8 cellular contexts compared by ENCODE assay signal in the genomic region with DNA sequence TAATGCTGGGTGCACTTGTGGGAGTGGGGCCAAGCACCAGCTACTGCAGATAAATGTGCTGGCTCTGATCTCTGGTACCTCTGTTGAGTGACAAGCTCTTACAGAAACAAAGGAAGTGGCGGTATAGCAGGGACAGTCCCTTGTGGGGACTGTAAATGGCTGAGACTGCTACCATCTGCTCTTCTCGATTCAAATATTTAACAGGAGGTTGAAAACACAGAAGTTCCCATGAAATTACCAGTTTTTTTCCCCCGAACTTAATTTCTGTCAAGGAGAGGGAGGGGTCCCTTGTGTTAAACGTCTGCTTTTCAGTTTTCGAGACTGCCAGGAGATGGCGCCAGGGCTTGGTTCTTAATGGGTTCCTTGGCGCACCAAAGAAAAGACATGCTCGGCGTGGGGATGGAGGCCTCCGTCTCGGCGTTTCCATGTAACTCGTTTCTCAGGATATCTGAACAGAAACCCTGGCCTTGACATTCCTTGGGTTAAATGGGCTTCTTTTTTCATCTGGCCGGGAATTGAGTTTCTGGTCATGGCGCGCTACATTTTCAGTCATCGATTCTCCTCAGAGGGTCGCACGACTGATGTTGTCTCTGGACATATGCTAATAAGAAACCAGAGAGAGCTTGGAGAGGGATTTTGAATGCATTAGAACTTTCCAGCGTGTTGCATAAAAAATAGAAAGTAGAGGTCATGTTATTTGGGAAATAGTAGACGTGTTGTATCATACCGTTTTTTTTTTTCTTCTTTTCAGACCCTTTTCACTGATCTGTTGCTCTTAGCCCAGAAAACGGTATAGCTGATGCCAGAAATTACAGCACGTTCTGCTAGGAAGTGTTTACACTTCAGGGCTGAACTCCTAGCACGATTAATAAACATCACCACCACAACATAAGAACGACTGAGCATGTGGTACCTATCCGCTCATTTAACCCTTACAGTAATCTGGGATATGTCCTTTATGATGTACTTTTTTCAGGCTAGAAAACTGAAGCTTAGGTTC.
A peak's percentile ranks its signal among the peaks of the same experiment; 100 is the strongest.
DNase-seq lines count a peak whose midpoint lies in the region; ATAC-seq, FAIRE-seq and TF ChIP-seq lines count a peak whose summit lies in the region.

No MANE protein-coding gene starts in this region.

- no peak overlapping the region for H3K27ac ChIP-seq in GM23338 (ENCODE audit: low read depth)
- no peak overlapping the region for H3K27ac ChIP-seq in pancreas
- H3K27ac ChIP-seq in aorta (ENCODE audit: low read depth in 1 of 2, low read length in 2 of 2) = peak overlapping the region; percentile 91 to 97

- no peak overlapping the region for H3K4me2 ChIP-seq in GM23338

- H3F3A ChIP-seq in GM23338 (replicated peaks; ENCODE audit: low read depth) = no peaks in the 10 kb centered on the region

- peaks cover 15% of the 10 kb centered on the region for H3K4me1 ChIP-seq in GM23338 (ENCODE audit: insufficient read depth)
- H3K4me1 ChIP-seq in pancreas = peaks cover 0 to 4% (median 0%) of the 10 kb centered on the region in 3 donors
- H3K4me1 ChIP-seq in aorta (ENCODE audit: control insufficient read depth in 1 of 2, insufficient read depth in 2 of 2, low read length in 2 of 2) = peaks cover 3 to 9% of the 10 kb centered on the region in 2 donors

- no peak overlapping the region for H3K27ac Mint-ChIP-seq in GM23338
- peak overlapping the region; percentile 7 to 32 for H3K27ac Mint-ChIP-seq in activated naive CD4-positive, alpha-beta T cell treated with anti-CD3 and anti-CD28 coated beads, Interleukin-2, amount 50 U/mL, for 72 hours

- H3K4me3 ChIP-seq in GM23338 = no peak overlapping the region
- peak overlapping the region in 1 of 4 donors; percentile 11 for H3K4me3 ChIP-seq in pancreas
- peak overlapping the region in 1 of 2 donors; percentile 80 for H3K4me3 ChIP-seq in aorta (ENCODE audit: low read length in 2 of 2)

- H3K9me2 ChIP-seq in GM23338 (ENCODE audit: insufficient read depth) = peaks cover 3% of the 10 kb centered on the region; the same call in 1 of the 2 replicates

- no peaks in the 10 kb centered on the region for H3K9me3 Mint-ChIP-seq in GM23338
- no peaks in the 10 kb centered on the region for H3K9me3 Mint-ChIP-seq in activated naive CD4-positive, alpha-beta T cell treated with anti-CD3 and anti-CD28 coated beads, Interleukin-2, amount 50 U/mL, for 72 hours

- intact Hi-C loops in Right ventricle myocardium inferior (cut with DNase I) (loop anchor here (1.0 to 5.0 kb wide), 3 partner anchors 234 to 525 kb away; partner anchors contain the start of gene MAP1B), pancreas (cut with DNase I) (loop anchor here in 2 of 3 donors (5.0 to 10.0 kb wide), 2 partner anchors 234 to 522 kb away; no protein-coding TSS in a partner anchor), aorta (cut with DNase I) (loop anchor here (2.0 to 10.0 kb wide), 9 partner anchors 92 to 526 kb away; partner anchors contain the start of gene MAP1B (in 2 of the 2))

- H3K36me3 ChIP-seq in GM23338 (ENCODE audit: insufficient read depth) (no peaks in the 10 kb centered on the region), pancreas (no peaks in the 10 kb centered on the region), aorta (ENCODE audit: control insufficient read depth in 1 of 2, insufficient read depth in 2 of 2, low read length in 1 of 2) (no peaks in the 10 kb centered on the region)

- peak overlapping the region; percentile 69; the same call in 1 of the 2 replicates for H2AFZ ChIP-seq in GM23338

- H3K9me3 ChIP-seq in pancreas = no peaks in the 10 kb centered on the region
- H3K9me3 ChIP-seq in aorta (ENCODE audit: control insufficient read depth, low read length) = no peaks in the 10 kb centered on the region

- no peaks in the 10 kb centered on the region for H3K27me3 ChIP-seq in GM23338 (ENCODE audit: insufficient read depth)
- H3K27me3 ChIP-seq in pancreas = no peaks in the 10 kb centered on the region
- H3K27me3 ChIP-seq in aorta (ENCODE audit: control insufficient read depth in 1 of 2, insufficient read depth in 2 of 2, low read length in 1 of 2) = no peaks in the 10 kb centered on the region

- no peaks in the 10 kb centered on the region for H4K20me1 ChIP-seq in GM23338 (replicated peaks; ENCODE audit: insufficient read depth)

- TF ChIP-seq CTCF in GM23338 (conservative IDR thresholded peaks at IDR 0.05; ENCODE audit: low read depth in 2 of 2) (peak; percentile 87 to 95), pancreas (IDR thresholded peaks at IDR 0.05) (peak; percentile 31 to 63 (median 60))

- peak; percentile 26 for DNase-seq in GM04503 (ENCODE audit: low read depth)
- peak; percentile 97 for DNase-seq in GM23338 (ENCODE audit: low spot score)
- peak; percentile 71 for DNase-seq in KBM-7
- DNase-seq in OCI-M1 (lab: John Stamatoyannopoulos, UW) = peak; percentile 79
- DNase-seq in activated naive CD4-positive, alpha-beta T cell treated with anti-CD3 and anti-CD28 coated beads, Interleukin-2, amount 50 U/mL, for 72 hours (ENCODE audit: low spot score in 2 of 2) = peak in 1 of 2 donors; percentile 67
- peak; percentile 82 for DNase-seq in Right ventricle myocardium inferior (ENCODE audit: missing footprints)
- DNase-seq in pancreas = peak; percentile 43 to 79 (median 61)
- DNase-seq in aorta = peak; percentile 89 to 94

- in situ Hi-C loops in KBM-7 (cut with MboI; ENCODE audit: low pct_unique_long_range_greater_than_20kb, low sequenced_read_pairs) = loop anchor here (25.0 kb wide), 1 partner anchor 104 kb away; no protein-coding TSS in a partner anchor

- peaks cover 22% of the 10 kb centered on the region for H3K4me1 Mint-ChIP-seq in GM23338

- no peak overlapping the region for H3K4me3 Mint-ChIP-seq in GM23338

- H3K27me3 Mint-ChIP-seq in GM23338 (ENCODE audit: insufficient read depth, low read depth, poor library complexity) = peaks cover 6% of the 10 kb centered on the region

- ATAC-seq in GM23338 (peak; percentile 92), Right ventricle myocardium inferior (peak; percentile 85), pancreas (peak; percentile 80 to 95 (median 94)), aorta (ENCODE audit: low FRiP score) (peak; percentile 89)
- peak; percentile 96 to 99 for ATAC-seq in activated naive CD4-positive, alpha-beta T cell treated with anti-CD3 and anti-CD28 coated beads, Interleukin-2, amount 50 U/mL, for 72 hours

- WGBS in pancreas, 2 donors = 31 to 35% methylated on average over 27 of the region's 27 CpGs
- WGBS in aorta, 2 donors = 2 to 3% methylated on average over 27 of the region's 27 CpGs

- no peaks in the 10 kb centered on the region for H3K36me3 Mint-ChIP-seq in GM23338 (ENCODE audit: low read depth)
- peaks cover 0 to 6% of the 10 kb centered on the region in 2 donors for H3K36me3 Mint-ChIP-seq in activated naive CD4-positive, alpha-beta T cell treated with anti-CD3 and anti-CD28 coated beads, Interleukin-2, amount 50 U/mL, for 72 hours

- FAIRE-seq in pancreas (lab: Jason Lieb, UNC) = no peak

- H3K79me2 ChIP-seq in GM23338 (replicated peaks; ENCODE audit: insufficient read depth) = no peaks in the 10 kb centered on the region

TF ChIP-seq in GM23338, 12 proteins besides CTCF, POLR2A, EP300 and RAD21:
- no peak for TF ChIP-seq STAT1 (IDR thresholded peaks at IDR 0.05; ENCODE audit: unreplicated experiment)
- no peak for TF ChIP-seq JUNB (IDR thresholded peaks at IDR 0.05; ENCODE audit: unreplicated experiment)
- 0 out of 2 replicates have a peak, but pooled peaks have one; percentile 21 for TF ChIP-seq CREB1 (CRISPR knock-in tag; IDR thresholded peaks at IDR 0.05; ENCODE audit: low read depth)
- no peak for TF ChIP-seq ETS1 (IDR thresholded peaks at IDR 0.05)

Comparison
In these comparisons a context has a peak if more than half of its experiments do, and no peak if none do; other contexts are left out.
1. H3K27ac ChIP-seq: peak in aorta (2 of 2); none in GM23338 (single experiment) and pancreas (0 of 4).
2. Peak in every context shown above with its lines, with median percentiles within 50 percentile points of each other: ATAC-seq.